Comparison of ENCODE assay signal across 1 cellular context in genomic region chr2:127647242-127648190, GRCh38.
TF ChIP-seq lines count a peak whose summit lies in the region.

No MANE protein-coding gene starts in this region.

TF ChIP-seq in WTC11, 78 proteins besides CTCF, POLR2A, EP300 and RAD21 (continued from another document):
- no peak for TF ChIP-seq E2F4 (CRISPR knock-in tag; IDR thresholded peaks at IDR 0.05; ENCODE audit: borderline replicate concordance, low read depth)
- no peak for TF ChIP-seq ZNF121 (CRISPR knock-in tag; IDR thresholded peaks at IDR 0.05)
- TF ChIP-seq MLX (CRISPR knock-in tag; IDR thresholded peaks at IDR 0.05), result no peak
